Comparison of ENCODE assay signal across 17 cellular contexts in genomic region chr7:79051915-79052314, GRCh38.
DNase-seq lines count a peak whose midpoint lies in the region; ATAC-seq, FAIRE-seq and TF ChIP-seq lines count a peak whose summit lies in the region.
"Had no signal": no experiment of that assay in that cellular context is flagged by ENCODE, and none has a peak within 500 bp of the region (broad histone marks: within the 10 kb centered on the region; RNA-seq: fewer than 3 reads in every experiment).

No MANE protein-coding gene starts in this region.

- no peaks in the 10 kb centered on the region for H3K27me3 ChIP-seq in upper lobe of left lung

- H3K9me3 ChIP-seq in upper lobe of left lung, result no peaks in the 10 kb centered on the region
- H3K9me3 ChIP-seq: BE2C had no signal

- ATAC-seq in upper lobe of left lung (ENCODE audit: low FRiP score in 2 of 2), result no peak

- H3K4me3 ChIP-seq in choroid plexus epithelial cell (ENCODE audit: low read depth, low read length), result no peak overlapping the region
- no peak overlapping the region for H3K4me3 ChIP-seq in upper lobe of left lung

- peak; percentile 75 for FAIRE-seq in H54 (lab: Jason Lieb, UNC)

- no peak for TF ChIP-seq EP300 in upper lobe of left lung (IDR thresholded peaks at IDR 0.05)

- whole genome bisulfite sequencing in upper lobe of left lung, 2 donors, result 75 to 85% methylated on average over 2 of the region's 2 CpGs

- no peak for TF ChIP-seq CTCF in choroid plexus epithelial cell (conservative IDR thresholded peaks at IDR 0.05; ENCODE audit: low read depth, low read length)
- TF ChIP-seq CTCF in upper lobe of left lung (IDR thresholded peaks at IDR 0.05), result no peak

- DNase-seq in H54 (ENCODE audit: insufficient read length, low spot score) (no peak), choroid plexus epithelial cell (ENCODE audit: low read depth) (peak; percentile 8), kidney glomerular epithelial cell (lab: John Stamatoyannopoulos, UW) (peak; percentile 4), superior temporal gyrus (ENCODE audit: extremely low spot score) (peak; percentile 77), NOMO-1 treated with dmso at 0.1 percent for 144 hours (lab: John Stamatoyannopoulos, UW; ENCODE audit: unreplicated experiment) (no peak), upper lobe of left lung (no peak), NCI-H748 (lab: John Stamatoyannopoulos, UW; ENCODE audit: unreplicated experiment) (no peak)
- DNase-seq: BE2C; CD4-positive, alpha-beta memory T cell; H7; Karpas-422; MM.1S; NCI-H1105 treated with DMSO at 0.1 percent for 48 hours; NCI-H187; NCI-H446; NCI-H82; SHP77 treated with DMSO at 0.1 percent for 48 hours had no signal

- TF ChIP-seq POLR2A in H54 (IDR thresholded peaks at IDR 0.05; ENCODE audit: low read depth, low read length) (no peak), upper lobe of left lung (IDR thresholded peaks at IDR 0.05) (no peak)

- no peaks in the 10 kb centered on the region for H3K36me3 ChIP-seq in upper lobe of left lung
- H3K36me3 ChIP-seq: BE2C had no signal

- no peak overlapping the region for H3K27ac ChIP-seq in upper lobe of left lung

- H3K4me1 ChIP-seq in upper lobe of left lung, result no peaks in the 10 kb centered on the region
- H3K4me1 ChIP-seq: BE2C had no signal

Comparison
In these comparisons a context has a peak if more than half of its experiments do, and no peak if none do; other contexts are left out.
1. DNase-seq: peak in choroid plexus epithelial cell (single experiment), kidney glomerular epithelial cell (single experiment) and superior temporal gyrus (single experiment); none in H54 (single experiment), NOMO-1 treated with dmso at 0.1 percent for 144 hours (single experiment), upper lobe of left lung (0 of 2) and NCI-H748 (single experiment).